In the genomic region with DNA sequence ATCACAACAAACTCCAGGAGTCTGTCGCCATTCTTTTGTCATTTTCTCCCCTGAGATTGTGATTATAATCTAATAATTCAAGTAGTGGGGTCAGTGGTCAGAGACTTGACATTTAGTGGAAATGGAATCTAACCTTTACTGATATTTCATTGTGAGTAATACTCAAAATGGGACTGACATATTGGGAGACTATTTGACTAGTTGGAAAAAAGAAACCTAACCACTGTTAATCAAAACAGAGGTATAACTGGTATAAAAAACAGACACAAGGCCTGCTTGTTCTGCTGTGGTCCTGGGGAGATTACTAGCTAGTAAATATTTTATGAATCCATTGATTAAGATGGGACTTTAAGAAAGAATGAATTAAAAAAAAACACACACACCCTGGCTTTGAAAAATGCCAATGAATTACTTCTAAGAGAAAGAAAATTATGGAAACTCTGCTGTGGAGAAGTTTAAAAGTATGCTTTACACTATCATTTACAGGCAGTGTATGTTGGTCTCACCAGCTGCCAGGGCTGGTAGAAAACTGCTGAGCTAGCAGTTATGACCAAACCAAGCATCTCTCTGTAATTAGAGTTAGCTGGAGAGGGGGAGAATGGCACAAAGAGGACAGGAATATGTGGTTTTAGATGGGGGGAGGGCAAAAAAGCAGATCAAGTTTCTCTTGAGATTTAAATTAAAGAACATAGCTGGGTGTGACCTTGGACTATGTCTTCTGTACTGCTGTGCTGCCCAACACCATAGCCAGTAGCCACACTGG, we compare ENCODE assay signal across 13 cellular contexts.
DNase-seq lines count a peak whose midpoint lies in the region; ATAC-seq and TF ChIP-seq lines count a peak whose summit lies in the region.
"Had no signal": no experiment of that assay in that cellular context is flagged by ENCODE, and none has a peak within 500 bp of the region (broad histone marks: within the 10 kb centered on the region; RNA-seq: fewer than 3 reads in every experiment).

No MANE protein-coding gene starts in this region.

- no peaks in the 10 kb centered on the region for H3K9me3 Mint-ChIP-seq in activated T-helper 2 cell treated with anti-CD3 and anti-CD28 coated beads, Interferon-gamma antibody, Interleukin-2, Interleukin-4, amounts not matched to agents 10 μg/mL and 5 μg/mL and 100 μg/mL, durations not matched to agents 14 hours and 24 hours and 36 hours
- no peaks in the 10 kb centered on the region for H3K9me3 Mint-ChIP-seq in natural killer cell

- H3K27me3 Mint-ChIP-seq in activated T-helper 2 cell treated with anti-CD3 and anti-CD28 coated beads, Interferon-gamma antibody, Interleukin-2, Interleukin-4, amounts not matched to agents 10 μg/mL and 5 μg/mL and 100 μg/mL, durations not matched to agents 14 hours and 24 hours and 36 hours (ENCODE audit: low read depth) = no peaks in the 10 kb centered on the region
- no peaks in the 10 kb centered on the region for H3K27me3 Mint-ChIP-seq in natural killer cell (ENCODE audit: low read depth in 2 of 2)

- no peak for ATAC-seq in natural killer cell
- ATAC-seq: Right ventricle myocardium inferior had no signal

- H3K4me1 Mint-ChIP-seq in activated T-helper 2 cell treated with anti-CD3 and anti-CD28 coated beads, Interferon-gamma antibody, Interleukin-2, Interleukin-4, amounts not matched to agents 10 μg/mL and 5 μg/mL and 100 μg/mL, durations not matched to agents 14 hours and 24 hours and 36 hours (ENCODE audit: low read depth) = peaks cover 82% of the 10 kb centered on the region
- H3K4me1 Mint-ChIP-seq in natural killer cell = peaks cover 91 to 94% of the 10 kb centered on the region in 2 donors

- DNase-seq in NCI-H1105 treated with DMSO at 0.1 percent for 48 hours (lab: John Stamatoyannopoulos, UW) (peak; percentile 41), NCI-H1105 (lab: John Stamatoyannopoulos, UW) (no peak), Karpas-422 (no peak), natural killer cell (no peak), SW 1271 (lab: John Stamatoyannopoulos, UW) (no peak), hepatic stellate cell (ENCODE audit: low spot score) (no peak), mucosa of gallbladder (ENCODE audit: low spot score) (no peak)
- DNase-seq in activated T-helper 2 cell treated with anti-CD3 and anti-CD28 coated beads, Interferon-gamma antibody, Interleukin-2, Interleukin-4, amounts not matched to agents 10 μg/mL and 5 μg/mL and 100 μg/mL, durations not matched to agents 14 hours and 24 hours and 36 hours (ENCODE audit: low spot score) = no peak
- DNase-seq: activated CD8-positive, alpha-beta memory T cell treated with anti-CD3 and anti-CD28 coated beads for 24 hours; COR-L47; nucleus accumbens had no signal

- no peak overlapping the region for H2AFZ ChIP-seq in Karpas-422 (ENCODE audit: low read length)

- no peak overlapping the region for H3K9ac ChIP-seq in Karpas-422 (ENCODE audit: low read length)

- peaks cover 14% of the 10 kb centered on the region; the same call in 1 of the 2 replicates for H3K36me3 ChIP-seq in Karpas-422 (ENCODE audit: insufficient read depth, low read length)

- H3K36me3 Mint-ChIP-seq in activated T-helper 2 cell treated with anti-CD3 and anti-CD28 coated beads, Interferon-gamma antibody, Interleukin-2, Interleukin-4, amounts not matched to agents 10 μg/mL and 5 μg/mL and 100 μg/mL, durations not matched to agents 14 hours and 24 hours and 36 hours (ENCODE audit: low read depth) = peaks cover 61% of the 10 kb centered on the region
- H3K36me3 Mint-ChIP-seq in natural killer cell = no peaks in the 10 kb centered on the region

- intact Hi-C loops in activated T-helper 2 cell treated with anti-CD3 and anti-CD28 coated beads, Interferon-gamma antibody, Interleukin-2, Interleukin-4, amounts not matched to agents 10 μg/mL and 5 μg/mL and 100 μg/mL, durations not matched to agents 14 hours and 24 hours and 36 hours (cut with micrococcal nuclease) = no loop called here
- intact Hi-C loops in natural killer cell (cut with micrococcal nuclease) = loop anchor here (1.0 to 5.0 kb wide), 3 partner anchors 8 to 103 kb away; a partner anchor contains a TSS

- H4K20me1 ChIP-seq in Karpas-422 (ENCODE audit: insufficient read depth, low read depth, low read length) = no peaks in the 10 kb centered on the region

- H3K4me2 ChIP-seq in Karpas-422 (ENCODE audit: low read depth, low read length, poor library complexity, severe bottlenecking) = no peak overlapping the region

- H3K79me2 ChIP-seq in Karpas-422 (ENCODE audit: low read length) = peaks cover 85% of the 10 kb centered on the region

- no peaks in the 10 kb centered on the region for H3K9me3 ChIP-seq in Karpas-422 (ENCODE audit: low read length)

- H3K27me3 ChIP-seq in Karpas-422 (ENCODE audit: low read length) = no peaks in the 10 kb centered on the region

- H3K4me3 Mint-ChIP-seq in activated T-helper 2 cell treated with anti-CD3 and anti-CD28 coated beads, Interferon-gamma antibody, Interleukin-2, Interleukin-4, amounts not matched to agents 10 μg/mL and 5 μg/mL and 100 μg/mL, durations not matched to agents 14 hours and 24 hours and 36 hours (ENCODE audit: low read depth) = peak overlapping the region; percentile 15
- H3K4me3 Mint-ChIP-seq in natural killer cell = peak overlapping the region; percentile 95

- peak overlapping the region; percentile 91 for H3K27ac Mint-ChIP-seq in activated T-helper 2 cell treated with anti-CD3 and anti-CD28 coated beads, Interferon-gamma antibody, Interleukin-2, Interleukin-4, amounts not matched to agents 10 μg/mL and 5 μg/mL and 100 μg/mL, durations not matched to agents 14 hours and 24 hours and 36 hours
- peak overlapping the region; percentile 99 to 100 for H3K27ac Mint-ChIP-seq in natural killer cell

- peaks cover 90% of the 10 kb centered on the region for H3K4me1 ChIP-seq in Karpas-422 (ENCODE audit: low read length)

- no peak overlapping the region for H3K4me3 ChIP-seq in Karpas-422 (ENCODE audit: low read length)
- H3K4me3 ChIP-seq: skin epidermis had no signal

- TF ChIP-seq CTCF in natural killer cell (IDR thresholded peaks at IDR 0.05) = no peak

- peak overlapping the region; percentile 59 for H3K27ac ChIP-seq in Karpas-422 (ENCODE audit: low read length)

- H3K9me2 ChIP-seq in Karpas-422 (replicated peaks; ENCODE audit: insufficient read depth, low read length) = no peaks in the 10 kb centered on the region
